In the genomic region with DNA sequence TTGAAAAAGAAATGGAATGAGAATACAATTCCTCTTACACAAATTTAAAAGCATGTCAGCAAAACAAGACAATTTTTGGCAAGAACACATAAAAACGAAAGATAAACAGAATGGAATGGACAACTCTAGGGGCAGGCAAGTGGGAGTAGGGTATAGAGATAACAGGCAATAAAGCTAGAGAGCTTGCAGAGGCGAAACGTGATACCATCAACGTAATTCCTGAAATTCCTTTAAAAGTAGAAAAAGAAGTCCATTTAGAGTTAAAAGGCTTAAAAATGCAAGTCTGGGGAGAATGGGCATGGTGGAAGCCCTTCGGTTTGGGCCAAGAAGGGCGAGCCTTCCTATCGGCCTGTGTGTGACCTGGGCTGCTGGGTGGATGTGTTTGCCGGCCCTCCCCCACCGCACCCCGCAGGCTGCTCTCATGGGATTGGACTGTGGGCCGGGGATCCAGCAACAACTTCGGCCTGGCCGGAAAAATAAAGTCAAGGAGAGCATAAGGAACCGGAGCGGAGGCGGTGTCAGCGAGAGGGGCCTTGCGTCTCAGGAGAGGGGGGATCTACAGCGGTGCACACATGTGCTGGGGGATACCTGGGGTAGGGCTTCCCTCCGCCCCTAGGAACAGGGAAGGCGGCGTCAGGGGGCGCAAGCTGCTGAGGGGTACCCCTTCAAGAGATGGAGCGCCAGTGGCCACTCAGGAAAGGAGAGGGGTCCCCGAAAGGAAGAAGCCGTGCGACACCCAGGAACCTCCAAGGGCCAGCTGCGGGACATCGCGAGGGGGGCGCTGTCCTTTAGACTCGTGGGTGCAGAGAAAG, we compare ENCODE assay signal across 15 cellular contexts. TPM values are rescaled to one million over a fixed set of nuclear protein-coding genes. Genes with fewer than 3 reads are reported as not detected.
DNase-seq lines count a peak whose midpoint lies in the region; ATAC-seq, FAIRE-seq and TF ChIP-seq lines count a peak whose summit lies in the region.
"Had no signal": no experiment of that assay in that cellular context is flagged by ENCODE, and none has a peak within 500 bp of the region (broad histone marks: within the 10 kb centered on the region; RNA-seq: fewer than 3 reads in every experiment).

No MANE protein-coding gene starts in this region.

- H3K27me3 Mint-ChIP-seq in activated naive CD4-positive, alpha-beta T cell treated with anti-CD3 and anti-CD28 coated beads for 36 hours (ENCODE audit: low read depth) = peaks cover 14% of the 10 kb centered on the region
- H3K27me3 Mint-ChIP-seq in activated naive CD4-positive, alpha-beta T cell treated with anti-CD3 and anti-CD28 coated beads, Interleukin-2, amount 10 ng/mL, durations not matched to agents 7 days and 5 days = peaks cover 67% of the 10 kb centered on the region
- H3K27me3 Mint-ChIP-seq in T-cell = peaks cover 18 to 19% of the 10 kb centered on the region in 2 donors

- H3K27me3 ChIP-seq in upper lobe of right lung = peaks cover 36% of the 10 kb centered on the region

- H3K9ac ChIP-seq in kidney (ENCODE audit: low read length in 2 of 2) = peak overlapping the region in 1 of 2 donors; percentile 19

- no peak overlapping the region for H3K27ac Mint-ChIP-seq in activated naive CD4-positive, alpha-beta T cell treated with anti-CD3 and anti-CD28 coated beads for 36 hours
- H3K27ac Mint-ChIP-seq in activated naive CD4-positive, alpha-beta T cell treated with anti-CD3 and anti-CD28 coated beads, Interleukin-2, amount 10 ng/mL, durations not matched to agents 7 days and 5 days = no peak overlapping the region
- no peak overlapping the region for H3K27ac Mint-ChIP-seq in T-cell
- H3K27ac Mint-ChIP-seq: activated B cell treated with CpG ODN at 0.5 μM for 24 hours, memory B cell had no signal

- H3K4me1 Mint-ChIP-seq in activated naive CD4-positive, alpha-beta T cell treated with anti-CD3 and anti-CD28 coated beads for 36 hours (ENCODE audit: low read depth) = peaks cover 21% of the 10 kb centered on the region
- peaks cover 19% of the 10 kb centered on the region for H3K4me1 Mint-ChIP-seq in activated naive CD4-positive, alpha-beta T cell treated with anti-CD3 and anti-CD28 coated beads, Interleukin-2, amount 10 ng/mL, durations not matched to agents 7 days and 5 days
- H3K4me1 Mint-ChIP-seq in T-cell = peaks cover 17 to 18% (median 17%) of the 10 kb centered on the region in 3 donors

- no peaks in the 10 kb centered on the region for H3K9me3 Mint-ChIP-seq in activated naive CD4-positive, alpha-beta T cell treated with anti-CD3 and anti-CD28 coated beads for 36 hours
- H3K9me3 Mint-ChIP-seq in activated naive CD4-positive, alpha-beta T cell treated with anti-CD3 and anti-CD28 coated beads, Interleukin-2, amount 10 ng/mL, durations not matched to agents 7 days and 5 days = no peaks in the 10 kb centered on the region
- no peaks in the 10 kb centered on the region for H3K9me3 Mint-ChIP-seq in T-cell
- H3K9me3 Mint-ChIP-seq: activated B cell treated with CpG ODN at 0.5 μM for 24 hours, memory B cell had no signal

- H3K36me3 ChIP-seq in kidney (ENCODE audit: control insufficient read depth in 1 of 2, insufficient read depth in 2 of 2, low read length in 2 of 2) (no peaks in the 10 kb centered on the region), upper lobe of right lung (no peaks in the 10 kb centered on the region)

- intact Hi-C loops in activated naive CD4-positive, alpha-beta T cell treated with anti-CD3 and anti-CD28 coated beads for 36 hours (cut with micrococcal nuclease) = no loop called here
- intact Hi-C loops in kidney (cut with DNase I) = no loop called here
- intact Hi-C loops in upper lobe of right lung (cut with DNase I) = no loop called here

- H3K4me1 ChIP-seq in kidney (ENCODE audit: control insufficient read depth in 1 of 2, insufficient read depth in 1 of 2, low read depth in 1 of 2, low read length in 2 of 2) = no peaks in the 10 kb centered on the region
- H3K4me1 ChIP-seq in upper lobe of right lung = no peaks in the 10 kb centered on the region

- no peaks in the 10 kb centered on the region for H3K36me3 Mint-ChIP-seq in activated naive CD4-positive, alpha-beta T cell treated with anti-CD3 and anti-CD28 coated beads for 36 hours (ENCODE audit: low read depth)
- no peaks in the 10 kb centered on the region for H3K36me3 Mint-ChIP-seq in activated naive CD4-positive, alpha-beta T cell treated with anti-CD3 and anti-CD28 coated beads, Interleukin-2, amount 10 ng/mL, durations not matched to agents 7 days and 5 days
- H3K36me3 Mint-ChIP-seq in T-cell = no peaks in the 10 kb centered on the region
- H3K36me3 Mint-ChIP-seq: memory B cell had no signal

- peak; percentile 4 for DNase-seq in activated naive CD4-positive, alpha-beta T cell treated with anti-CD3 and anti-CD28 coated beads for 36 hours
- DNase-seq in activated naive CD4-positive, alpha-beta T cell treated with anti-CD3 and anti-CD28 coated beads, Interleukin-2, amount 10 ng/mL, durations not matched to agents 7 days and 5 days = no peak
- DNase-seq in dedifferentiated amniotic fluid mesenchymal stem cell (ENCODE audit: extremely low spot score) = peak; percentile 29
- peak; percentile 85 for DNase-seq in kidney
- peak; percentile 48 for DNase-seq in upper lobe of right lung
- DNase-seq in T-cell = no peak
- DNase-seq in DMS153 treated with DMSO at 0.1 percent for 48 hours (lab: John Stamatoyannopoulos, UW; ENCODE audit: unreplicated experiment) = no peak
- DNase-seq: activated B cell treated with CpG ODN at 0.5 μM for 24 hours; activated naive CD4-positive, alpha-beta T cell; erythroblast; RPMI8226 had no signal

- H3K27ac ChIP-seq in kidney (ENCODE audit: low read depth in 2 of 2, low read length in 2 of 2) (no peak overlapping the region), upper lobe of right lung (no peak overlapping the region)
- H3K27ac ChIP-seq: skin epidermis had no signal

- peak overlapping the region; percentile 18 for H3K4me3 Mint-ChIP-seq in activated naive CD4-positive, alpha-beta T cell treated with anti-CD3 and anti-CD28 coated beads for 36 hours
- no peak overlapping the region for H3K4me3 Mint-ChIP-seq in activated naive CD4-positive, alpha-beta T cell treated with anti-CD3 and anti-CD28 coated beads, Interleukin-2, amount 10 ng/mL, durations not matched to agents 7 days and 5 days
- peak overlapping the region in 1 of 3 donors; percentile 24 for H3K4me3 Mint-ChIP-seq in T-cell
- H3K4me3 Mint-ChIP-seq: activated B cell treated with CpG ODN at 0.5 μM for 24 hours, memory B cell had no signal

- CTCF ChIA-PET in activated naive CD4-positive, alpha-beta T cell treated with anti-CD3 and anti-CD28 coated beads for 36 hours (lab: Charles Lee) = no interaction called here
- CTCF ChIA-PET in activated naive CD4-positive, alpha-beta T cell treated with anti-CD3 and anti-CD28 coated beads, Interleukin-2, amount 10 ng/mL, durations not matched to agents 7 days and 5 days (lab: Charles Lee) = no interaction called here
- CTCF ChIA-PET in T-cell (lab: Charles Lee) = no interaction called here

- no peak for FAIRE-seq in kidney (lab: Jason Lieb, UNC)

- POLR2A ChIA-PET in T-cell (lab: Charles Lee) = no interaction called here

- H3K9me3 ChIP-seq in kidney (ENCODE audit: control insufficient read depth in 1 of 2, low read length in 2 of 2) = no peaks in the 10 kb centered on the region
- H3K9me3 ChIP-seq in upper lobe of right lung = no peaks in the 10 kb centered on the region

- TF ChIP-seq CTCF in kidney (IDR thresholded peaks at IDR 0.05; ENCODE audit: borderline replicate concordance, extremely low read depth, insufficient read depth) (no peak), upper lobe of right lung (IDR thresholded peaks at IDR 0.05) (no peak)

- peak; percentile 15 for ATAC-seq in upper lobe of right lung
- no peak for ATAC-seq in T-cell (replicated peaks in 1 of 4)
- no peak for ATAC-seq in esophagus mucosa

- H3K4me3 ChIP-seq in kidney (ENCODE audit: low read length in 2 of 2) = no peak overlapping the region
- no peak overlapping the region for H3K4me3 ChIP-seq in upper lobe of right lung
- H3K4me3 ChIP-seq: skin epidermis had no signal

RNA-seq across cellular contexts. Expression of a gene that starts 4.1 kb away (rescaled TPM):
- not detected for total RNA-seq in activated naive CD4-positive, alpha-beta T cell treated with anti-CD3 and anti-CD28 coated beads for 36 hours
- total RNA-seq in kidney (not detected), upper lobe of right lung (not detected), T-cell (not detected), esophagus mucosa (not detected)
- polyA plus RNA-seq in kidney (ENCODE audit: insufficient read depth, low read depth, low replicate concordance) = not detected
- total RNA-seq: activated B cell treated with CpG ODN at 0.5 μM for 24 hours, HT-29 had no signal

RNA-seq across cellular contexts. Expression of a gene that starts 5.5 kb away (rescaled TPM):
- not detected for total RNA-seq in activated naive CD4-positive, alpha-beta T cell treated with anti-CD3 and anti-CD28 coated beads for 36 hours
- total RNA-seq in kidney (not detected), upper lobe of right lung (not detected), T-cell (not detected), esophagus mucosa (not detected)
- polyA plus RNA-seq in kidney (ENCODE audit: insufficient read depth, low read depth, low replicate concordance) = not detected
- total RNA-seq: activated B cell treated with CpG ODN at 0.5 μM for 24 hours, HT-29 had no signal

RNA-seq across cellular contexts. Expression of a gene that starts 19.9 kb away (rescaled TPM):
- total RNA-seq in activated naive CD4-positive, alpha-beta T cell treated with anti-CD3 and anti-CD28 coated beads for 36 hours = 1 to 10 TPM; 2.0 to 2.2 TPM
- total RNA-seq in kidney = 5.2 TPM
- 7.1 TPM for polyA plus RNA-seq in kidney (ENCODE audit: insufficient read depth, low read depth, low replicate concordance)
- 1.3 TPM for total RNA-seq in upper lobe of right lung
- total RNA-seq in T-cell = under 1 TPM; 0.20 to 0.90 (median 0.63) TPM
- 2.0 TPM for total RNA-seq in esophagus mucosa
- total RNA-seq: HT-29 had no signal

RNA-seq across cellular contexts. Expression of a gene that starts 20.2 kb away (rescaled TPM):
- total RNA-seq in activated naive CD4-positive, alpha-beta T cell treated with anti-CD3 and anti-CD28 coated beads for 36 hours = 10 to 100 TPM; 44.6 to 44.8 TPM
- total RNA-seq in kidney (47.7 TPM), upper lobe of right lung (44.3 TPM), T-cell (100 to 1,000 TPM in 2 of 5 donors, 10 to 100 TPM in 3; 65.1 to 111 (median 95.2) TPM), esophagus mucosa (16.5 TPM)
- 43.6 TPM for polyA plus RNA-seq in kidney (ENCODE audit: insufficient read depth, low read depth, low replicate concordance)

RNA-seq across cellular contexts. Expression of a gene that starts 20.3 kb away (rescaled TPM):
- 10 to 100 TPM; 39.0 to 42.0 TPM for total RNA-seq in activated naive CD4-positive, alpha-beta T cell treated with anti-CD3 and anti-CD28 coated beads for 36 hours
- total RNA-seq in kidney (38.6 TPM), upper lobe of right lung (34.8 TPM), T-cell (10 to 100 TPM; 44.5 to 72.2 (median 68.2) TPM), esophagus mucosa (23.8 TPM)
- polyA plus RNA-seq in kidney (ENCODE audit: insufficient read depth, low read depth, low replicate concordance) = 38.8 TPM

Comparison
In these comparisons a context has a peak if more than half of its experiments do, and no peak if none do; other contexts are left out.
1. DNase-seq: peak in activated naive CD4-positive, alpha-beta T cell treated with anti-CD3 and anti-CD28 coated beads for 36 hours (single experiment), dedifferentiated amniotic fluid mesenchymal stem cell (single experiment), kidney (single experiment) and upper lobe of right lung (single experiment); none in activated naive CD4-positive, alpha-beta T cell treated with anti-CD3 and anti-CD28 coated beads, Interleukin-2, amount 10 ng/mL, durations not matched to agents 7 days and 5 days (single experiment), T-cell (0 of 34) and DMS153 treated with DMSO at 0.1 percent for 48 hours (single experiment).